Comparison of ENCODE assay signal across 1 cellular context in genomic region chr6:135321012-135321621, GRCh38.
TF ChIP-seq lines count a peak whose summit lies in the region.

No MANE protein-coding gene starts in this region.

TF ChIP-seq in K562, 482 proteins besides CTCF, POLR2A, EP300 and RAD21 (continued from another document and continues in another):
- TF ChIP-seq, protein P1, sequence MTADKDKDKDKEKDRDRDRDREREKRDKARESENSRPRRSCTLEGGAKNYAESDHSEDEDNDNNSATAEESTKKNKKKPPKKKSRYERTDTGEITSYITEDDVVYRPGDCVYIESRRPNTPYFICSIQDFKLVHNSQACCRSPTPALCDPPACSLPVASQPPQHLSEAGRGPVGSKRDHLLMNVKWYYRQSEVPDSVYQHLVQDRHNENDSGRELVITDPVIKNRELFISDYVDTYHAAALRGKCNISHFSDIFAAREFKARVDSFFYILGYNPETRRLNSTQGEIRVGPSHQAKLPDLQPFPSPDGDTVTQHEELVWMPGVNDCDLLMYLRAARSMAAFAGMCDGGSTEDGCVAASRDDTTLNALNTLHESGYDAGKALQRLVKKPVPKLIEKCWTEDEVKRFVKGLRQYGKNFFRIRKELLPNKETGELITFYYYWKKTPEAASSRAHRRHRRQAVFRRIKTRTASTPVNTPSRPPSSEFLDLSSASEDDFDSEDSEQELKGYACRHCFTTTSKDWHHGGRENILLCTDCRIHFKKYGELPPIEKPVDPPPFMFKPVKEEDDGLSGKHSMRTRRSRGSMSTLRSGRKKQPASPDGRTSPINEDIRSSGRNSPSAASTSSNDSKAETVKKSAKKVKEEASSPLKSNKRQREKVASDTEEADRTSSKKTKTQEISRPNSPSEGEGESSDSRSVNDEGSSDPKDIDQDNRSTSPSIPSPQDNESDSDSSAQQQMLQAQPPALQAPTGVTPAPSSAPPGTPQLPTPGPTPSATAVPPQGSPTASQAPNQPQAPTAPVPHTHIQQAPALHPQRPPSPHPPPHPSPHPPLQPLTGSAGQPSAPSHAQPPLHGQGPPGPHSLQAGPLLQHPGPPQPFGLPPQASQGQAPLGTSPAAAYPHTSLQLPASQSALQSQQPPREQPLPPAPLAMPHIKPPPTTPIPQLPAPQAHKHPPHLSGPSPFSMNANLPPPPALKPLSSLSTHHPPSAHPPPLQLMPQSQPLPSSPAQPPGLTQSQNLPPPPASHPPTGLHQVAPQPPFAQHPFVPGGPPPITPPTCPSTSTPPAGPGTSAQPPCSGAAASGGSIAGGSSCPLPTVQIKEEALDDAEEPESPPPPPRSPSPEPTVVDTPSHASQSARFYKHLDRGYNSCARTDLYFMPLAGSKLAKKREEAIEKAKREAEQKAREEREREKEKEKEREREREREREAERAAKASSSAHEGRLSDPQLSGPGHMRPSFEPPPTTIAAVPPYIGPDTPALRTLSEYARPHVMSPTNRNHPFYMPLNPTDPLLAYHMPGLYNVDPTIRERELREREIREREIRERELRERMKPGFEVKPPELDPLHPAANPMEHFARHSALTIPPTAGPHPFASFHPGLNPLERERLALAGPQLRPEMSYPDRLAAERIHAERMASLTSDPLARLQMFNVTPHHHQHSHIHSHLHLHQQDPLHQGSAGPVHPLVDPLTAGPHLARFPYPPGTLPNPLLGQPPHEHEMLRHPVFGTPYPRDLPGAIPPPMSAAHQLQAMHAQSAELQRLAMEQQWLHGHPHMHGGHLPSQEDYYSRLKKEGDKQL (CRISPR knock-in tag; IDR thresholded peaks at IDR 0.05; ENCODE audit: borderline replicate concordance), result no peak
- TF ChIP-seq DMBX1 (CRISPR knock-in tag; IDR thresholded peaks at IDR 0.05; ENCODE audit: borderline replicate concordance), result peak; percentile 74
- TF ChIP-seq BMI1 (IDR thresholded peaks at IDR 0.05; ENCODE audit: low read length), result no peak
- no peak for TF ChIP-seq FOXP1 (CRISPR knock-in tag; IDR thresholded peaks at IDR 0.05)
- peak; percentile 95 for TF ChIP-seq ARID1B (IDR thresholded peaks at IDR 0.05)
- TF ChIP-seq ZNF592 (IDR thresholded peaks at IDR 0.05), result peak; percentile 85
- no peak for TF ChIP-seq STAT5B (CRISPR knock-in tag; IDR thresholded peaks at IDR 0.05)
- no peak for TF ChIP-seq BRF1 (IDR thresholded peaks at IDR 0.05; ENCODE audit: borderline replicate concordance, extremely low read depth, insufficient read length)
- no peak for TF ChIP-seq GABPB2 (CRISPR knock-in tag; conservative IDR thresholded peaks at IDR 0.05)
- no peak for TF ChIP-seq ATF4 (CRISPR knock-in tag; IDR thresholded peaks at IDR 0.05)
- TF ChIP-seq, protein P2, sequence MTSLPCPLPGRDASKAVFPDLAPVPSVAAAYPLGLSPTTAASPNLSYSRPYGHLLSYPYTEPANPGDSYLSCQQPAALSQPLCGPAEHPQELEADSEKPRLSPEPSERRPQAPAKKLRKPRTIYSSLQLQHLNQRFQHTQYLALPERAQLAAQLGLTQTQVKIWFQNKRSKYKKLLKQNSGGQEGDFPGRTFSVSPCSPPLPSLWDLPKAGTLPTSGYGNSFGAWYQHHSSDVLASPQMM (CRISPR knock-in tag; IDR thresholded peaks at IDR 0.05), result no peak
- no peak for TF ChIP-seq NFE2L1 (tag; IDR thresholded peaks at IDR 0.05; ENCODE audit: borderline replicate concordance, low read depth)
- TF ChIP-seq, protein P3, sequence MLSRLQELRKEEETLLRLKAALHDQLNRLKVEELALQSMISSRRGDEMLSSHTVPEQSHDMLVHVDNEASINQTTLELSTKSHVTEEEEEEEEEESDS (CRISPR knock-in tag; IDR thresholded peaks at IDR 0.05), result no peak
- TF ChIP-seq, protein P4, sequence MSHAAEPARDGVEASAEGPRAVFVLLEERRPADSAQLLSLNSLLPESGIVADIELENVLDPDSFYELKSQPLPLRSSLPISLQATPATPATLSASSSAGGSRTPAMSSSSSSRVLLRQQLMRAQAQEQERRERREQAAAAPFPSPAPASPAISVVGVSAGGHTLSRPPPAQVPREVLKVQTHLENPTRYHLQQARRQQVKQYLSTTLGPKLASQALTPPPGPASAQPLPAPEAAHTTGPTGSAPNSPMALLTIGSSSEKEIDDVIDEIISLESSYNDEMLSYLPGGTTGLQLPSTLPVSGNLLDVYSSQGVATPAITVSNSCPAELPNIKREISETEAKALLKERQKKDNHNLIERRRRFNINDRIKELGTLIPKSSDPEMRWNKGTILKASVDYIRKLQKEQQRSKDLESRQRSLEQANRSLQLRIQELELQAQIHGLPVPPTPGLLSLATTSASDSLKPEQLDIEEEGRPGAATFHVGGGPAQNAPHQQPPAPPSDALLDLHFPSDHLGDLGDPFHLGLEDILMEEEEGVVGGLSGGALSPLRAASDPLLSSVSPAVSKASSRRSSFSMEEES (CRISPR knock-in tag; IDR thresholded peaks at IDR 0.05), result no peak; the same call in 1 of the 2 replicates
- TF ChIP-seq ZNF445 (CRISPR knock-in tag; IDR thresholded peaks at IDR 0.05; ENCODE audit: low read depth), result no peak
- TF ChIP-seq PCBP2 (IDR thresholded peaks at IDR 0.05; ENCODE audit: low read depth, low read length, poor library complexity, severe bottlenecking), result no peak
- no peak for TF ChIP-seq YBX1 (IDR thresholded peaks at IDR 0.05)
- TF ChIP-seq, protein P5, sequence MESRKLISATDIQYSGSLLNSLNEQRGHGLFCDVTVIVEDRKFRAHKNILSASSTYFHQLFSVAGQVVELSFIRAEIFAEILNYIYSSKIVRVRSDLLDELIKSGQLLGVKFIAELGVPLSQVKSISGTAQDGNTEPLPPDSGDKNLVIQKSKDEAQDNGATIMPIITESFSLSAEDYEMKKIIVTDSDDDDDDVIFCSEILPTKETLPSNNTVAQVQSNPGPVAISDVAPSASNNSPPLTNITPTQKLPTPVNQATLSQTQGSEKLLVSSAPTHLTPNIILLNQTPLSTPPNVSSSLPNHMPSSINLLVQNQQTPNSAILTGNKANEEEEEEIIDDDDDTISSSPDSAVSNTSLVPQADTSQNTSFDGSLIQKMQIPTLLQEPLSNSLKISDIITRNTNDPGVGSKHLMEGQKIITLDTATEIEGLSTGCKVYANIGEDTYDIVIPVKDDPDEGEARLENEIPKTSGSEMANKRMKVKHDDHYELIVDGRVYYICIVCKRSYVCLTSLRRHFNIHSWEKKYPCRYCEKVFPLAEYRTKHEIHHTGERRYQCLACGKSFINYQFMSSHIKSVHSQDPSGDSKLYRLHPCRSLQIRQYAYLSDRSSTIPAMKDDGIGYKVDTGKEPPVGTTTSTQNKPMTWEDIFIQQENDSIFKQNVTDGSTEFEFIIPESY (CRISPR knock-in tag; IDR thresholded peaks at IDR 0.05), result no peak
- TF ChIP-seq, protein P6, sequence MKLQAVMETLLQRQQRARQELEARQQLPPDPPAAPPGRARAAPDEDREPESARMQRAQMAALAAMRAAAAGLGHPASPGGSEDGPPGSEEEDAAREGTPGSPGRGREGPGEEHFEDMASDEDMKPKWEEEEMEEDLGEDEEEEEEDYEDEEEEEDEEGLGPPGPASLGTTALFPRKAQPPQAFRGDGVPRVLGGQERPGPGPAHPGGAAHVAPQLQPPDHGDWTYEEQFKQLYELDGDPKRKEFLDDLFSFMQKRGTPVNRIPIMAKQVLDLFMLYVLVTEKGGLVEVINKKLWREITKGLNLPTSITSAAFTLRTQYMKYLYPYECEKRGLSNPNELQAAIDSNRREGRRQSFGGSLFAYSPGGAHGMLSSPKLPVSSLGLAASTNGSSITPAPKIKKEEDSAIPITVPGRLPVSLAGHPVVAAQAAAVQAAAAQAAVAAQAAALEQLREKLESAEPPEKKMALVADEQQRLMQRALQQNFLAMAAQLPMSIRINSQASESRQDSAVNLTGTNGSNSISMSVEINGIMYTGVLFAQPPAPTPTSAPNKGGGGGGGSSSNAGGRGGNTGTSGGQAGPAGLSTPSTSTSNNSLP (IDR thresholded peaks at IDR 0.05; ENCODE audit: borderline replicate concordance, low read depth, low read length), result peak; percentile 70; the same call in 1 of the 2 replicates
- peak; percentile 27 for TF ChIP-seq TBP (optimal IDR thresholded peaks at IDR 0.05; ENCODE audit: low read depth, low read length)
- TF ChIP-seq BRD4 (IDR thresholded peaks at IDR 0.05), result peak; percentile 73; the same call in 1 of the 2 replicates
- peak; percentile 62 for TF ChIP-seq FOSL1 (tag; conservative IDR thresholded peaks at IDR 0.05)
- no peak for TF ChIP-seq ZNF79 (CRISPR knock-in tag; IDR thresholded peaks at IDR 0.05; ENCODE audit: low read depth)
- no peak for TF ChIP-seq SMAD1 (IDR thresholded peaks at IDR 0.05; ENCODE audit: low read depth, low read length, partially characterized antibody)
- TF ChIP-seq, protein P7, sequence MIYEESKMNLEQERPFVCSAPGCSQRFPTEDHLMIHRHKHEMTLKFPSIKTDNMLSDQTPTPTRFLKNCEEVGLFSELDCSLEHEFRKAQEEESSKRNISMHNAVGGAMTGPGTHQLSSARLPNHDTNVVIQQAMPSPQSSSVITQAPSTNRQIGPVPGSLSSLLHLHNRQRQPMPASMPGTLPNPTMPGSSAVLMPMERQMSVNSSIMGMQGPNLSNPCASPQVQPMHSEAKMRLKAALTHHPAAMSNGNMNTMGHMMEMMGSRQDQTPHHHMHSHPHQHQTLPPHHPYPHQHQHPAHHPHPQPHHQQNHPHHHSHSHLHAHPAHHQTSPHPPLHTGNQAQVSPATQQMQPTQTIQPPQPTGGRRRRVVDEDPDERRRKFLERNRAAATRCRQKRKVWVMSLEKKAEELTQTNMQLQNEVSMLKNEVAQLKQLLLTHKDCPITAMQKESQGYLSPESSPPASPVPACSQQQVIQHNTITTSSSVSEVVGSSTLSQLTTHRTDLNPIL (CRISPR knock-in tag; IDR thresholded peaks at IDR 0.05), result no peak
- TF ChIP-seq RB1 (IDR thresholded peaks at IDR 0.05; ENCODE audit: low read depth), result no peak
- no peak for TF ChIP-seq HMG20B (CRISPR knock-in tag; IDR thresholded peaks at IDR 0.05)
- TF ChIP-seq ZNF584 (CRISPR knock-in tag; IDR thresholded peaks at IDR 0.05; ENCODE audit: low read depth), result 0 out of 2 replicates have a peak, but pooled peaks have one; percentile 30
- TF ChIP-seq ZNF134 (CRISPR knock-in tag; conservative IDR thresholded peaks at IDR 0.05), result no peak
- TF ChIP-seq HNRNPH1 (optimal IDR thresholded peaks at IDR 0.05; ENCODE audit: low read depth, low read length), result no peak
- peak; percentile 44; the same call in 1 of the 2 replicates for TF ChIP-seq MYBL2 (IDR thresholded peaks at IDR 0.05; ENCODE audit: low read depth)
- no peak for TF ChIP-seq MYBL2 (CRISPR knock-in tag; IDR thresholded peaks at IDR 0.05; ENCODE audit: borderline replicate concordance)
- no peak for TF ChIP-seq ZNF57 (CRISPR knock-in tag; IDR thresholded peaks at IDR 0.05)
- no peak for TF ChIP-seq RBM15 (IDR thresholded peaks at IDR 0.05; ENCODE audit: insufficient read depth, low read length)
- TF ChIP-seq HNRNPUL1 (IDR thresholded peaks at IDR 0.05; ENCODE audit: low read length), result no peak
- TF ChIP-seq PHB2 (IDR thresholded peaks at IDR 0.05; ENCODE audit: low read depth), result no peak; the same call in 1 of the 2 replicates
- TF ChIP-seq SNRNP70 (optimal IDR thresholded peaks at IDR 0.05; ENCODE audit: low read depth, low read length), result no peak
- TF ChIP-seq NUFIP1 (IDR thresholded peaks at IDR 0.05; ENCODE audit: partially characterized antibody), result peak; percentile 40
- no peak for TF ChIP-seq ZNF143 (CRISPR knock-in tag; IDR thresholded peaks at IDR 0.05)
- TF ChIP-seq, protein P8, sequence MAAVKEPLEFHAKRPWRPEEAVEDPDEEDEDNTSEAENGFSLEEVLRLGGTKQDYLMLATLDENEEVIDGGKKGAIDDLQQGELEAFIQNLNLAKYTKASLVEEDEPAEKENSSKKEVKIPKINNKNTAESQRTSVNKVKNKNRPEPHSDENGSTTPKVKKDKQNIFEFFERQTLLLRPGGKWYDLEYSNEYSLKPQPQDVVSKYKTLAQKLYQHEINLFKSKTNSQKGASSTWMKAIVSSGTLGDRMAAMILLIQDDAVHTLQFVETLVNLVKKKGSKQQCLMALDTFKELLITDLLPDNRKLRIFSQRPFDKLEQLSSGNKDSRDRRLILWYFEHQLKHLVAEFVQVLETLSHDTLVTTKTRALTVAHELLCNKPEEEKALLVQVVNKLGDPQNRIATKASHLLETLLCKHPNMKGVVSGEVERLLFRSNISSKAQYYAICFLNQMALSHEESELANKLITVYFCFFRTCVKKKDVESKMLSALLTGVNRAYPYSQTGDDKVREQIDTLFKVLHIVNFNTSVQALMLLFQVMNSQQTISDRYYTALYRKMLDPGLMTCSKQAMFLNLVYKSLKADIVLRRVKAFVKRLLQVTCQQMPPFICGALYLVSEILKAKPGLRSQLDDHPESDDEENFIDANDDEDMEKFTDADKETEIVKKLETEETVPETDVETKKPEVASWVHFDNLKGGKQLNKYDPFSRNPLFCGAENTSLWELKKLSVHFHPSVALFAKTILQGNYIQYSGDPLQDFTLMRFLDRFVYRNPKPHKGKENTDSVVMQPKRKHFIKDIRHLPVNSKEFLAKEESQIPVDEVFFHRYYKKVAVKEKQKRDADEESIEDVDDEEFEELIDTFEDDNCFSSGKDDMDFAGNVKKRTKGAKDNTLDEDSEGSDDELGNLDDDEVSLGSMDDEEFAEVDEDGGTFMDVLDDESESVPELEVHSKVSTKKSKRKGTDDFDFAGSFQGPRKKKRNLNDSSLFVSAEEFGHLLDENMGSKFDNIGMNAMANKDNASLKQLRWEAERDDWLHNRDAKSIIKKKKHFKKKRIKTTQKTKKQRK (IDR thresholded peaks at IDR 0.05; ENCODE audit: borderline replicate concordance, low read depth, low read length), result no peak
- TF ChIP-seq RUNX1 (IDR thresholded peaks at IDR 0.05; ENCODE audit: low read depth), result no peak
